In genomic region chr4:188403272-188403671, GRCh38 we compare ENCODE assay signal across 20 cellular contexts.
DNase-seq lines count a peak whose midpoint lies in the region; ATAC-seq, FAIRE-seq and TF ChIP-seq lines count a peak whose summit lies in the region.
"Had no signal": no experiment of that assay in that cellular context is flagged by ENCODE, and none has a peak within 500 bp of the region (broad histone marks: within the 10 kb centered on the region; RNA-seq: fewer than 3 reads in every experiment).

No MANE protein-coding gene starts in this region.

- no peak overlapping the region for H3K4me2 ChIP-seq in HepG2 (ENCODE audit: low read depth, low read length)

- TF ChIP-seq EP300 in HepG2 (IDR thresholded peaks at IDR 0.05; ENCODE audit: low read depth in 2 of 2, low read length in 2 of 2), result no peak
- no peak for TF ChIP-seq EP300 in HepG2 (CRISPR knock-in tag; IDR thresholded peaks at IDR 0.05; ENCODE audit: borderline replicate concordance)

- H3K9me3 ChIP-seq in HepG2 (ENCODE audit: low read length) (no peaks in the 10 kb centered on the region), right lobe of liver (no peaks in the 10 kb centered on the region)
- H3K9me3 ChIP-seq: testis had no signal

- FAIRE-seq in HepG2 (lab: Jason Lieb, UNC), result no peak
- FAIRE-seq: A204.1 had no signal

- H2AFZ ChIP-seq in HepG2 (ENCODE audit: low read length), result no peak overlapping the region

- DNase-seq in HepG2 (ENCODE audit: low spot score) (no peak), right lobe of liver (no peak), SK-N-DZ (ENCODE audit: low spot score) (peak; percentile 3), epithelial cell of esophagus (ENCODE audit: low read depth) (peak; percentile 45), germinal center (ENCODE audit: low spot score) (no peak)
- no peak for DNase-seq in NK-92 treated with Interleukin-12 subunit alpha and Interleukin-12 subunit beta, amount 100 ng/mL, for 24 hours (lab: John Stamatoyannopoulos, UW)
- DNase-seq: activated CD4-positive, alpha-beta T cell treated with anti-CD3 and anti-CD28 coated beads, Interleukin-2, amount 50 U/mL, for 4 hours; activated naive CD4-positive, alpha-beta T cell treated with anti-CD3 and anti-CD28 coated beads for 36 hours; activated T-cell treated with anti-CD3 and anti-CD28 coated beads, Interleukin-2, amount 50 U/mL, for 1 hour; aorta; CD8-positive, alpha-beta T cell; HCEC 1CT; left cardiac atrium; midbrain; NCI-H2029 treated with DMSO at 0.1 percent for 48 hours; testis had no signal

- intact Hi-C loops in HepG2 (cut with micrococcal nuclease; ENCODE audit: unreplicated experiment) (no loop called here), right lobe of liver (cut with DNase I) (no loop called here)

- TF ChIP-seq POLR2A in HepG2 (IDR thresholded peaks at IDR 0.05; ENCODE audit: insufficient read depth in 1 of 2, low read depth in 2 of 2, low read length in 2 of 2), result no peak
- no peak for TF ChIP-seq POLR2A in right lobe of liver (IDR thresholded peaks at IDR 0.05)

- 27% methylated on average over 5 of the region's 6 CpGs for WGBS in HepG2 (ENCODE audit: low lambda C conversion rate)
- 76% methylated on average over 5 of the region's 6 CpGs for WGBS in right lobe of liver (ENCODE audit: insufficient coverage, low coverage, low lambda C conversion rate, missing lambda C conversion rate)

- in situ Hi-C loops in HepG2 (cut with HindIII; ENCODE audit: extremely low pct_ligation_motif_present, low pct_unique_long_range_greater_than_20kb), result no loop called here

- TF ChIP-seq CTCF in HepG2 (CRISPR knock-in tag; IDR thresholded peaks at IDR 0.05) (peak; percentile 61), right lobe of liver (IDR thresholded peaks at IDR 0.05) (no peak), epithelial cell of esophagus (IDR thresholded peaks at IDR 0.05; ENCODE audit: insufficient read depth, low read depth, low read length, missing control alignments) (peak; percentile 36)

- CTCF ChIA-PET in HepG2 (lab: Yijun Ruan, JAX; ENCODE audit: low intra/inter-chr PET ratio, low total read pairs), result no interaction called here

- POLR2A ChIA-PET in HepG2 (lab: Yijun Ruan, JAX), result no interaction called here

- ATAC-seq in HepG2 (peak; percentile 96), right lobe of liver (no peak), GM18502 (IDR thresholded peaks at IDR 0.05; ENCODE audit: poor library complexity, unreplicated experiment) (no peak), GM21576 (IDR thresholded peaks at IDR 0.05; ENCODE audit: unreplicated experiment) (no peak)
- ATAC-seq: CD8-positive, alpha-beta T cell; left cardiac atrium; Panc1 had no signal

- H3K27me3 ChIP-seq in HepG2 (ENCODE audit: control insufficient read depth in 1 of 2, insufficient read depth in 2 of 2, low read length in 2 of 2) (no peaks in the 10 kb centered on the region), right lobe of liver (no peaks in the 10 kb centered on the region)
- H3K27me3 ChIP-seq: testis had no signal

- H3K27ac ChIP-seq in HepG2 (ENCODE audit: extremely low read length, insufficient read depth, low read length) (no peak overlapping the region), right lobe of liver (no peak overlapping the region)
- H3K27ac ChIP-seq: testis had no signal

- no peaks in the 10 kb centered on the region for H4K20me1 ChIP-seq in HepG2 (ENCODE audit: insufficient read depth, low read length)

- TF ChIP-seq RAD21 in HepG2 (CRISPR knock-in tag; IDR thresholded peaks at IDR 0.05), result no peak

- no peaks in the 10 kb centered on the region for H3K79me2 ChIP-seq in HepG2 (ENCODE audit: insufficient read depth, low read length)

- H3K36me3 ChIP-seq in HepG2 (replicated peaks in 1 of 2; ENCODE audit: control insufficient read depth in 1 of 2, insufficient read depth in 2 of 2, low read length in 2 of 2), result no peaks in the 10 kb centered on the region
- H3K36me3 ChIP-seq in right lobe of liver, result no peaks in the 10 kb centered on the region

- no peak overlapping the region for H3K4me3 ChIP-seq in HepG2 (replicated peaks in 1 of 3; ENCODE audit: insufficient read depth in 1 of 3, low read depth in 2 of 3, low read length in 3 of 3)
- no peak overlapping the region for H3K4me3 ChIP-seq in right lobe of liver
- no peak overlapping the region for H3K4me3 ChIP-seq in epithelial cell of esophagus (ENCODE audit: low read length)
- H3K4me3 ChIP-seq: testis had no signal

- H3K4me1 ChIP-seq in HepG2 (ENCODE audit: insufficient read depth, low read length), result no peaks in the 10 kb centered on the region
- H3K4me1 ChIP-seq in right lobe of liver, result no peaks in the 10 kb centered on the region
- H3K4me1 ChIP-seq: testis had no signal

- no peak overlapping the region for H3K9ac ChIP-seq in HepG2 (ENCODE audit: insufficient read depth, low read depth, low read length)

- no TSS peak for BruUV-seq in HepG2 (replicated peaks; lab: Mats Ljungman, UMichigan)

TF ChIP-seq in HepG2, 621 proteins besides CTCF, POLR2A, EP300 and RAD21:
- TF ChIP-seq ZNF318 (CRISPR knock-in tag; IDR thresholded peaks at IDR 0.05) (no peak), SMC3 (IDR thresholded peaks at IDR 0.05; ENCODE audit: low read length) (peak; percentile 39; the same call in 1 of the 2 replicates), MIXL1 (CRISPR knock-in tag; IDR thresholded peaks at IDR 0.05) (no peak), ZNF780A (CRISPR knock-in tag; IDR thresholded peaks at IDR 0.05) (no peak), PITX1 (CRISPR knock-in tag; IDR thresholded peaks at IDR 0.05) (no peak), DPF2 (CRISPR knock-in tag; IDR thresholded peaks at IDR 0.05; ENCODE audit: borderline replicate concordance, low read depth) (no peak), ATAD3A (CRISPR knock-in tag; IDR thresholded peaks at IDR 0.05) (no peak), ZNF543 (CRISPR knock-in tag; IDR thresholded peaks at IDR 0.05) (no peak), STAG1 (CRISPR knock-in tag; IDR thresholded peaks at IDR 0.05) (peak; percentile 69), ZNF720 (CRISPR knock-in tag; IDR thresholded peaks at IDR 0.05) (no peak), ZNF598 (CRISPR knock-in tag; IDR thresholded peaks at IDR 0.05; ENCODE audit: borderline replicate concordance) (no peak)

Comparison
In these comparisons a context has a peak if more than half of its experiments do, and no peak if none do; other contexts are left out.
1. CTCF ChIP-seq: peak in HepG2 (single experiment) and epithelial cell of esophagus (single experiment); none in right lobe of liver (0 of 4).
2. DNase-seq: peak in SK-N-DZ (single experiment) and epithelial cell of esophagus (single experiment); none in HepG2 (single experiment), right lobe of liver (0 of 3), germinal center (single experiment) and NK-92 treated with Interleukin-12 subunit alpha and Interleukin-12 subunit beta, amount 100 ng/mL, for 24 hours (single experiment).